ENCODE assay signal across 1 cellular context in the genomic region with DNA sequence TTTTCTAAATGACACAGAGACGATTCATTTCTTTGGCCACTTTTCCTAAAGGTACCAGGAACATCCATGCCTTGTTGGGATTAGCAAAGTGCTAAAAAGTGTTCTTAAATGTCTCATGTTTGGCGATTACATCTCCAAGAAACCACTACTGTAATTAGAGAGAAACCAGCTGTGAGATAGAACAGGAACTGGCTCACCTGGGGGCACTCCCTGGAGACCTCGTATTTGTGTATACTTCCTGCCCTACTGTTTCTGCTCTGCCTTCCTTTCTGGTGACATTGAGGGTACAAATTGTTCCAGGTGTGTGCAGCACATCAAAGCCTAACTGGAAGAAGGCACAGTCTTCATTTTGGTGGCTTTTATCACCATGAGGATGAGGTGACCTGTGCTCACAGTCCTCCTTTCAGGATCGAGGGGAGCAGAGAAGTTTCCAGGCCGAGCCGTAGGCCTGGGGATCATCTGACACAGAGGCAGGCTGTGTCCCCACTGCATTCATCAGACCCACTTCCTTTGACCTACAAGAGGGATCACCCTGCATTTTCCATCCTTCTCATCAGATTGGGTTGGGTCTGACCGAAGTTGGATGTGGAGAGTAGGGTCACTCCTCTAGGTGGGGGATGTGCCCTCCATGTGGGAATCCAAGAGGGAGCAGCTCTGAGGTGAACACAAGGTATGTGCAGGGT.
TF ChIP-seq lines count a peak whose summit lies in the region.

No MANE protein-coding gene starts in this region.

TF ChIP-seq in GM12878, 131 proteins besides CTCF, POLR2A, EP300 and RAD21:
- TF ChIP-seq, protein P1, sequence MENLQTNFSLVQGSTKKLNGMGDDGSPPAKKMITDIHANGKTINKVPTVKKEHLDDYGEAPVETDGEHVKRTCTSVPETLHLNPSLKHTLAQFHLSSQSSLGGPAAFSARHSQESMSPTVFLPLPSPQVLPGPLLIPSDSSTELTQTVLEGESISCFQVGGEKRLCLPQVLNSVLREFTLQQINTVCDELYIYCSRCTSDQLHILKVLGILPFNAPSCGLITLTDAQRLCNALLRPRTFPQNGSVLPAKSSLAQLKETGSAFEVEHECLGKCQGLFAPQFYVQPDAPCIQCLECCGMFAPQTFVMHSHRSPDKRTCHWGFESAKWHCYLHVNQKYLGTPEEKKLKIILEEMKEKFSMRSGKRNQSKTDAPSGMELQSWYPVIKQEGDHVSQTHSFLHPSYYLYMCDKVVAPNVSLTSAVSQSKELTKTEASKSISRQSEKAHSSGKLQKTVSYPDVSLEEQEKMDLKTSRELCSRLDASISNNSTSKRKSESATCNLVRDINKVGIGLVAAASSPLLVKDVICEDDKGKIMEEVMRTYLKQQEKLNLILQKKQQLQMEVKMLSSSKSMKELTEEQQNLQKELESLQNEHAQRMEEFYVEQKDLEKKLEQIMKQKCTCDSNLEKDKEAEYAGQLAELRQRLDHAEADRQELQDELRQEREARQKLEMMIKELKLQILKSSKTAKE (IDR thresholded peaks at IDR 0.05; ENCODE audit: low read depth, poor library complexity, severe bottlenecking): peak; percentile 38
- peak; percentile 68 for TF ChIP-seq RUNX3 (IDR thresholded peaks at IDR 0.05; ENCODE audit: low read length)
- TF ChIP-seq ZNF622 (IDR thresholded peaks at IDR 0.05): no peak
- peak; percentile 77 to 82 for TF ChIP-seq IKZF2 (IDR thresholded peaks at IDR 0.05)
- 0 out of 2 replicates have a peak, but pooled peaks have one; percentile 34 for TF ChIP-seq ATF7 (IDR thresholded peaks at IDR 0.05; ENCODE audit: low read depth)
- peak; percentile 83 for TF ChIP-seq SPI1 (IDR thresholded peaks at IDR 0.05; ENCODE audit: borderline replicate concordance, insufficient read depth, low read depth, low read length)
- TF ChIP-seq SMAD5 (IDR thresholded peaks at IDR 0.05; ENCODE audit: low read depth): peak; percentile 54; the same call in 1 of the 2 replicates
- TF ChIP-seq TCF3 (IDR thresholded peaks at IDR 0.05; ENCODE audit: borderline replicate concordance, insufficient read depth, low read depth, low read length): peak; percentile 92
- peak in 1 of 2 experiments; percentile 65; a peak in 1 of 4 replicates for TF ChIP-seq ETV6 (conservative IDR thresholded peaks at IDR 0.05 in 1 of 2, IDR thresholded peaks at IDR 0.05 in 1 of 2; ENCODE audit: borderline replicate concordance in 1 of 2, low read depth in 1 of 2)
- 0 out of 2 replicates have a peak, but pooled peaks have one; percentile 15 for TF ChIP-seq CREB1 (IDR thresholded peaks at IDR 0.05; ENCODE audit: low read depth)
- peak in 1 of 2 experiments; percentile 15; a peak in 1 of 4 replicates for TF ChIP-seq BHLHE40 (IDR thresholded peaks at IDR 0.05; ENCODE audit: borderline replicate concordance in 1 of 2, low read depth in 2 of 2, low read length in 1 of 2)
- no peak for TF ChIP-seq NFYA (IDR thresholded peaks at IDR 0.05; ENCODE audit: borderline replicate concordance, low read depth, low read length)
- TF ChIP-seq JUNB (IDR thresholded peaks at IDR 0.05): peak; percentile 32; the same call in 1 of the 2 replicates
- TF ChIP-seq BCL11A (IDR thresholded peaks at IDR 0.05; ENCODE audit: low read depth, low read length): peak; percentile 58; the same call in 1 of the 2 replicates
- TF ChIP-seq SUPT20H (IDR thresholded peaks at IDR 0.05; ENCODE audit: borderline replicate concordance, control insufficient read depth, low read depth, low read length): no peak
- TF ChIP-seq STAT1 (conservative IDR thresholded peaks at IDR 0.05): no peak
- TF ChIP-seq DPF2 (IDR thresholded peaks at IDR 0.05): peak; percentile 34; the same call in 1 of the 2 replicates
- peak; percentile 61 for TF ChIP-seq MTA2 (IDR thresholded peaks at IDR 0.05; ENCODE audit: low read depth)
- peak; percentile 46; the same call in 1 of the 2 replicates for TF ChIP-seq IRF4 (IDR thresholded peaks at IDR 0.05; ENCODE audit: low read depth, low read length)
- TF ChIP-seq FOS (IDR thresholded peaks at IDR 0.05; ENCODE audit: borderline replicate concordance, extremely low read depth, insufficient read length): no peak
- 0 out of 2 replicates have a peak, but pooled peaks have one; percentile 45 for TF ChIP-seq MEF2A (IDR thresholded peaks at IDR 0.05; ENCODE audit: insufficient read depth, low read depth, low read length)
- TF ChIP-seq, protein P2, sequence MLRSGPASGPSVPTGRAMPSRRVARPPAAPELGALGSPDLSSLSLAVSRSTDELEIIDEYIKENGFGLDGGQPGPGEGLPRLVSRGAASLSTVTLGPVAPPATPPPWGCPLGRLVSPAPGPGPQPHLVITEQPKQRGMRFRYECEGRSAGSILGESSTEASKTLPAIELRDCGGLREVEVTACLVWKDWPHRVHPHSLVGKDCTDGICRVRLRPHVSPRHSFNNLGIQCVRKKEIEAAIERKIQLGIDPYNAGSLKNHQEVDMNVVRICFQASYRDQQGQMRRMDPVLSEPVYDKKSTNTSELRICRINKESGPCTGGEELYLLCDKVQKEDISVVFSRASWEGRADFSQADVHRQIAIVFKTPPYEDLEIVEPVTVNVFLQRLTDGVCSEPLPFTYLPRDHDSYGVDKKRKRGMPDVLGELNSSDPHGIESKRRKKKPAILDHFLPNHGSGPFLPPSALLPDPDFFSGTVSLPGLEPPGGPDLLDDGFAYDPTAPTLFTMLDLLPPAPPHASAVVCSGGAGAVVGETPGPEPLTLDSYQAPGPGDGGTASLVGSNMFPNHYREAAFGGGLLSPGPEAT (IDR thresholded peaks at IDR 0.05; ENCODE audit: low read depth): 0 out of 2 replicates have a peak, but pooled peaks have one; percentile 26
- TF ChIP-seq CBX5 (IDR thresholded peaks at IDR 0.05; ENCODE audit: low read depth): no peak
- peak; percentile 53; the same call in 1 of the 2 replicates for TF ChIP-seq NFIC (IDR thresholded peaks at IDR 0.05; ENCODE audit: low read depth, low read length)
- TF ChIP-seq TCF12 (IDR thresholded peaks at IDR 0.05; ENCODE audit: low read depth, low read length): peak; percentile 85
- TF ChIP-seq PAX5 (IDR thresholded peaks at IDR 0.05; ENCODE audit: borderline replicate concordance, low read depth, low read length): peak; percentile 40; the same call in 1 of the 2 replicates
- no peak for TF ChIP-seq TAF1 (IDR thresholded peaks at IDR 0.05; ENCODE audit: borderline replicate concordance, low read depth, low read length)
- no peak for TF ChIP-seq ZSCAN29 (IDR thresholded peaks at IDR 0.05)
- TF ChIP-seq PML (IDR thresholded peaks at IDR 0.05; ENCODE audit: low read length): 0 out of 2 replicates have a peak, but pooled peaks have one; percentile 28
- no peak for TF ChIP-seq ESRRA (IDR thresholded peaks at IDR 0.05; ENCODE audit: low read length)
- TF ChIP-seq, protein P3, sequence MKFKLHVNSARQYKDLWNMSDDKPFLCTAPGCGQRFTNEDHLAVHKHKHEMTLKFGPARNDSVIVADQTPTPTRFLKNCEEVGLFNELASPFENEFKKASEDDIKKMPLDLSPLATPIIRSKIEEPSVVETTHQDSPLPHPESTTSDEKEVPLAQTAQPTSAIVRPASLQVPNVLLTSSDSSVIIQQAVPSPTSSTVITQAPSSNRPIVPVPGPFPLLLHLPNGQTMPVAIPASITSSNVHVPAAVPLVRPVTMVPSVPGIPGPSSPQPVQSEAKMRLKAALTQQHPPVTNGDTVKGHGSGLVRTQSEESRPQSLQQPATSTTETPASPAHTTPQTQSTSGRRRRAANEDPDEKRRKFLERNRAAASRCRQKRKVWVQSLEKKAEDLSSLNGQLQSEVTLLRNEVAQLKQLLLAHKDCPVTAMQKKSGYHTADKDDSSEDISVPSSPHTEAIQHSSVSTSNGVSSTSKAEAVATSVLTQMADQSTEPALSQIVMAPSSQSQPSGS (IDR thresholded peaks at IDR 0.05; ENCODE audit: low read length): peak; percentile 44
- peak; percentile 82 for TF ChIP-seq IKZF1 (conservative IDR thresholded peaks at IDR 0.05)
- peak; percentile 54; the same call in 1 of the 2 replicates for TF ChIP-seq EED (IDR thresholded peaks at IDR 0.05; ENCODE audit: low read depth)
- peak; percentile 94 for TF ChIP-seq MEF2B (IDR thresholded peaks at IDR 0.05; ENCODE audit: partially characterized antibody, poor library complexity, severe bottlenecking)
TF ChIP-seq in GM12878: peak in this region for 25.
